In genomic region chr9:35114113-35114847, GRCh38 we compare ENCODE assay signal across 8 cellular contexts. TPM values are rescaled to one million over a fixed set of nuclear protein-coding genes. Genes with fewer than 3 reads are reported as not detected.
DNase-seq lines count a peak whose midpoint lies in the region; ATAC-seq and TF ChIP-seq lines count a peak whose summit lies in the region.

No MANE protein-coding gene starts in this region.

- DNase-seq in AG09309 (ENCODE audit: low read depth) (peak; percentile 86), NCI-H510A treated with DMSO at 0.1 percent for 48 hours (lab: John Stamatoyannopoulos, UW) (peak; percentile 63), lower lobe of right lung (peak; percentile 89)
- peak; percentile 70 for DNase-seq in activated CD4-positive, alpha-beta T cell treated with anti-CD3 and anti-CD28 coated beads, Interleukin-2, amount 50 U/mL, for 1 hour
- DNase-seq in effector CD4-positive, alpha-beta T cell = peak; percentile 66
- DNase-seq in stimulated activated CD4-positive, alpha-beta T cell treated with anti-CD3 and anti-CD28 coated beads, TNF-alpha, amount 100 ng/mL, for 48 hours (ENCODE audit: low read depth in 3 of 3) = peak; percentile 45 to 70 (median 60)

- peak overlapping the region; percentile 71 for H3K4me3 ChIP-seq in AG09309 (ENCODE audit: control insufficient read depth, low read depth, low read length)
- peak overlapping the region; percentile 57 for H3K4me3 ChIP-seq in lower lobe of right lung

- no peaks in the 10 kb centered on the region for H3K27me3 ChIP-seq in lower lobe of right lung (ENCODE audit: low read depth)

- ATAC-seq in GM21723 (IDR thresholded peaks at IDR 0.05; ENCODE audit: unreplicated experiment) (peak; percentile 25), lower lobe of right lung (peak; percentile 2 to 34), GM18858 (IDR thresholded peaks at IDR 0.05; ENCODE audit: unreplicated experiment) (no peak)

- no peaks in the 10 kb centered on the region for H3K36me3 ChIP-seq in lower lobe of right lung

- H3K4me1 ChIP-seq in lower lobe of right lung = peaks cover 63% of the 10 kb centered on the region

- TF ChIP-seq CTCF in AG09309 (IDR thresholded peaks at IDR 0.05; ENCODE audit: control insufficient read depth, insufficient read depth, low read depth, low read length, missing control alignments) (no peak), lower lobe of right lung (IDR thresholded peaks at IDR 0.05) (no peak)

- intact Hi-C loops in lower lobe of right lung (cut with DNase I) = no loop called here

- no peaks in the 10 kb centered on the region for H3K9me3 ChIP-seq in lower lobe of right lung

- H3K27ac ChIP-seq in lower lobe of right lung = peak overlapping the region; percentile 86

RNA-seq across cellular contexts. Expression of gene ATOSB, which starts 1.4 kb away (rescaled TPM):
- 20.3 TPM for total RNA-seq in lower lobe of right lung

RNA-seq across cellular contexts. Expression of gene STOML2, which starts 11.3 kb away (rescaled TPM):
- total RNA-seq in lower lobe of right lung = 59.0 TPM

RNA-seq across cellular contexts. Expression of gene PIGO, which starts 17.9 kb away (rescaled TPM):
- total RNA-seq in lower lobe of right lung = 25.1 TPM

RNA-seq across cellular contexts. Expression of gene FANCG, which starts 34.5 kb away (rescaled TPM):
- total RNA-seq in lower lobe of right lung = 13.9 TPM

RNA-seq across cellular contexts. Expression of gene VCP, which starts 41.9 kb away (rescaled TPM):
- total RNA-seq in lower lobe of right lung = 175 TPM
